Comparison of ENCODE assay signal across 21 cellular contexts in the genomic region with DNA sequence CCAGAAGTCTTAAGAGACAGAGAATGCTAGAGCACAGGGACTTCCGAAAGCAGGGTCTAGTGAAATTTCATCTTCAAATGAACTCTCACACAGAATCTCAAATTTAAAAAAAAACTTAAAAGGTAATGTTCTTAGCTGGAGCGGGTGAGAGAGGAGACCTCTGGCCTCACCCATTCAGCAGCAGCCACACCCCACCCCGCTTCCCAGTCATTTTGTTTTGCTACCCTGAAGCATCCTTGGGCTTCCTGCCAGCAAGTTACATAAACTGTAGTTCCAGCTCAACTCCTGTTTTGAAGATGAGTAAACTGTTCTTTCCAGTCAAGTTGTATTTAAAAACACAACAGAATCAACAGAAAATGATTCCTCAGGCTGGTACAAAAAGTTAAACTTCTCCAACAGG.
DNase-seq lines count a peak whose midpoint lies in the region.
"Had no signal": no experiment of that assay in that cellular context is flagged by ENCODE, and none has a peak within 500 bp of the region (broad histone marks: within the 10 kb centered on the region; RNA-seq: fewer than 3 reads in every experiment).

No MANE protein-coding gene starts in this region.

- peak; percentile 2 for DNase-seq in NCI-H1105 treated with DMSO at 0.1 percent for 48 hours (lab: John Stamatoyannopoulos, UW)
- DNase-seq in NCI-H1105 (lab: John Stamatoyannopoulos, UW): no peak
- DNase-seq in NCI-H69 (lab: John Stamatoyannopoulos, UW): peak; percentile 59
- DNase-seq in fibroblast of gingiva (ENCODE audit: low read depth): peak; percentile 3
- peak; percentile 13 for DNase-seq in skeletal muscle cell (ENCODE audit: low read depth)
- no peak for DNase-seq in DMS79 (lab: John Stamatoyannopoulos, UW)
- no peak for DNase-seq in NOMO-1 treated with dmso at 0.1 percent for 144 hours (lab: John Stamatoyannopoulos, UW; ENCODE audit: unreplicated experiment)
- no peak for DNase-seq in HK-2 (ENCODE audit: unreplicated experiment)
- DNase-seq: activated CD4-positive, CD25-positive, alpha-beta regulatory T cell; activated naive CD8-positive, alpha-beta T cell treated with anti-CD3 and anti-CD28 coated beads, Interleukin-2, amount 50 U/mL, for 24 hours; C1 segment of cervical spinal cord; endodermal cell; GOT3; KBM-7; naive thymus-derived CD8-positive, alpha-beta T cell; NCI-H1048; stimulated activated naive B cell treated with anti-CD40 and anti-IgM and Interleukin-4, amounts not matched to agents 10 μg/mL and 1 μg/mL and 100 μg/mL, for 72 hours; T-helper 2 cell had no signal

- H3K4me3 ChIP-seq in skeletal muscle cell (ENCODE audit: low read depth, low read length): no peak overlapping the region
- H3K4me3 ChIP-seq: gastroesophageal sphincter, lung, SJSA1 had no signal

Comparison
In these comparisons a context has a peak if more than half of its experiments do, and no peak if none do; other contexts are left out.
1. DNase-seq: peak in NCI-H1105 treated with DMSO at 0.1 percent for 48 hours (single experiment), NCI-H69 (single experiment), fibroblast of gingiva (single experiment) and skeletal muscle cell (single experiment); none in NCI-H1105 (single experiment), DMS79 (single experiment), NOMO-1 treated with dmso at 0.1 percent for 144 hours (single experiment) and HK-2 (single experiment).